In the genomic region with DNA sequence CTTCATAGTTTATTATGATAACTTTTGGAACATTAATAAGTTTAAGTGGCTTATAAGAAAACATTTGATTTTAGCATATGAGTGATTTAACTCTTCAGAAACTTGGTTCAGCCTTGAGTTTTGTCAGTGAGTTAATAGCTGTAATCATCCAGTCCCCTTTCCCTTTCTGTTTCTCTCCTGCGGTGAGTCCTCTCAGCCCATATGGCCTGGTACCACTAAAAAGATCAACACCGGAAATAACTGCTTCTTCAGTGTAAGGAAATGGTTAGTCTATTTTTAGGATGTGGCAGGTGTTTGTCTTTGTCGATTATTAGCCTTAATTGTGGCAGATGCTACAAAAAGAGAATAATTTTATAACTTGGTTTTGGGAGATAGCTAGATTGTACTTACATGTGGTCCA, we compare ENCODE assay signal across 9 cellular contexts.
DNase-seq lines count a peak whose midpoint lies in the region; ATAC-seq and TF ChIP-seq lines count a peak whose summit lies in the region.
"Had no signal": no experiment of that assay in that cellular context is flagged by ENCODE, and none has a peak within 500 bp of the region (broad histone marks: within the 10 kb centered on the region; RNA-seq: fewer than 3 reads in every experiment).

No MANE protein-coding gene starts in this region.

- peak overlapping the region; percentile 35 to 82 for H3K27ac Mint-ChIP-seq in effector memory CD8-positive, alpha-beta T cell

- no peaks in the 10 kb centered on the region for H3K9me3 Mint-ChIP-seq in effector memory CD8-positive, alpha-beta T cell

- H3K9me3 ChIP-seq in stomach = no peaks in the 10 kb centered on the region

- no peak overlapping the region for H3K4me3 ChIP-seq in stomach

- TF ChIP-seq EP300 in stomach (IDR thresholded peaks at IDR 0.05) = no peak

- peak overlapping the region; percentile 62 to 65 for H3K4me3 Mint-ChIP-seq in effector memory CD8-positive, alpha-beta T cell

- peak; percentile 81 for ATAC-seq in HG02571 (IDR thresholded peaks at IDR 0.05; ENCODE audit: unreplicated experiment)
- ATAC-seq in effector memory CD8-positive, alpha-beta T cell (replicated peaks) = peak; percentile 97
- ATAC-seq: Panc1 had no signal

- intact Hi-C loops in stomach (cut with DNase I; ENCODE audit: low total_unique reads) = no loop called here

- WGBS in stomach, 5 donors = 63 to 76% (median 65%) methylated on average over 3 of the region's 3 CpGs

- DNase-seq in NCI-H1105 treated with DMSO at 0.1 percent for 48 hours (lab: John Stamatoyannopoulos, UW) = peak; percentile 45
- no peak for DNase-seq in NCI-H1105 (lab: John Stamatoyannopoulos, UW)
- peak in 2 of 3 experiments; percentile 50 to 82 for DNase-seq in NCI-H1417 (lab: John Stamatoyannopoulos, UW)
- peak in 2 of 3 experiments; percentile 24 to 37 for DNase-seq in effector memory CD8-positive, alpha-beta T cell
- no peak for DNase-seq in occipital lobe (lab: John Stamatoyannopoulos, UW)
- no peak for DNase-seq in HuH-7 (ENCODE audit: low spot score)
- DNase-seq in stomach = no peak

- H3K4me1 ChIP-seq in stomach = no peaks in the 10 kb centered on the region

- peaks cover 29 to 53% of the 10 kb centered on the region in 2 donors for H3K4me1 Mint-ChIP-seq in effector memory CD8-positive, alpha-beta T cell (ENCODE audit: low read depth in 2 of 2)

- no peak overlapping the region for H3K27ac ChIP-seq in stomach

- no peaks in the 10 kb centered on the region for H3K27me3 ChIP-seq in stomach

- TF ChIP-seq CTCF in stomach (IDR thresholded peaks at IDR 0.05) = no peak

- H3K27me3 Mint-ChIP-seq in effector memory CD8-positive, alpha-beta T cell = no peaks in the 10 kb centered on the region

- no peak for TF ChIP-seq POLR2A in stomach (IDR thresholded peaks at IDR 0.05)

- peaks cover 0 to 34% (median 32%) of the 10 kb centered on the region in 4 donors for H3K36me3 ChIP-seq in stomach

- H3K36me3 Mint-ChIP-seq in effector memory CD8-positive, alpha-beta T cell (ENCODE audit: insufficient read depth) = peaks cover 28% of the 10 kb centered on the region

Comparison
In these comparisons a context has a peak if more than half of its experiments do, and no peak if none do; other contexts are left out.
1. DNase-seq: peak in NCI-H1105 treated with DMSO at 0.1 percent for 48 hours (single experiment), NCI-H1417 (2 of 3) and effector memory CD8-positive, alpha-beta T cell (2 of 3); none in NCI-H1105 (single experiment), occipital lobe (single experiment), HuH-7 (single experiment) and stomach (single experiment).